2 cellular contexts compared by ENCODE assay signal in the genomic region with DNA sequence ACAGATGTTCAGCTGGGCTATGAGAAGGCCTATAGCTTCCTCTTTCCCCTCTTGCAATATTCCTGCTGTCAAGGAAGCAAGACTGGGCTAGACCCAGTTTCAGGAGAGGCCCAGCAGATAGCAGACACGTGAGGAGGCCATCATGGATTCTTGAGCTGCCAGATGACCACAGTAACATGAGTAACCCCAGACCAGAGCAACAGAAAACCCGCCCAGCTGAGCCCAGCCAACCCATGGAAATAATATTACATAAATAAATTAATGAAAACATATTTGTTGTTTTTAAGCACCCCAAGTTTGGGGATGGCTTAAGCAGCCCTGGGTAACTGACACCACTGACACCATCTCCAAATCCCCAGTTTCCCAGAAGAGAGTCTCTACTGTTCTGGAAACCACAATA.
A peak's percentile ranks its signal among the peaks of the same experiment; 100 is the strongest.
TF ChIP-seq lines count a peak whose summit lies in the region.

No MANE protein-coding gene starts in this region.

TF ChIP-seq in A549, 52 proteins besides CTCF, POLR2A, EP300 and RAD21 (continued from another document):
- TF ChIP-seq, protein P1, sequence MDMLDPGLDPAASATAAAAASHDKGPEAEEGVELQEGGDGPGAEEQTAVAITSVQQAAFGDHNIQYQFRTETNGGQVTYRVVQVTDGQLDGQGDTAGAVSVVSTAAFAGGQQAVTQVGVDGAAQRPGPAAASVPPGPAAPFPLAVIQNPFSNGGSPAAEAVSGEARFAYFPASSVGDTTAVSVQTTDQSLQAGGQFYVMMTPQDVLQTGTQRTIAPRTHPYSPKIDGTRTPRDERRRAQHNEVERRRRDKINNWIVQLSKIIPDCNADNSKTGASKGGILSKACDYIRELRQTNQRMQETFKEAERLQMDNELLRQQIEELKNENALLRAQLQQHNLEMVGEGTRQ (IDR thresholded peaks at IDR 0.05), result no peak
- TF ChIP-seq EHF (CRISPR knock-in tag; IDR thresholded peaks at IDR 0.05) (no peak), JUNB (IDR thresholded peaks at IDR 0.05) (no peak), CEBPB (IDR thresholded peaks at IDR 0.05) (no peak), RFX5 (IDR thresholded peaks at IDR 0.05) (no peak), CBX8 (IDR thresholded peaks at IDR 0.05) (no peak), ZSCAN20 (CRISPR knock-in tag; IDR thresholded peaks at IDR 0.05) (no peak), CBX2 (IDR thresholded peaks at IDR 0.05; ENCODE audit: borderline replicate concordance, low read depth) (no peak), RNF2 (IDR thresholded peaks at IDR 0.05; ENCODE audit: borderline replicate concordance, low read depth) (no peak), BHLHE40 (IDR thresholded peaks at IDR 0.05; ENCODE audit: low read depth, low read length) (no peak), TP53 (CRISPR knock-in tag; IDR thresholded peaks at IDR 0.05) (no peak)
- TF ChIP-seq, protein P2, sequence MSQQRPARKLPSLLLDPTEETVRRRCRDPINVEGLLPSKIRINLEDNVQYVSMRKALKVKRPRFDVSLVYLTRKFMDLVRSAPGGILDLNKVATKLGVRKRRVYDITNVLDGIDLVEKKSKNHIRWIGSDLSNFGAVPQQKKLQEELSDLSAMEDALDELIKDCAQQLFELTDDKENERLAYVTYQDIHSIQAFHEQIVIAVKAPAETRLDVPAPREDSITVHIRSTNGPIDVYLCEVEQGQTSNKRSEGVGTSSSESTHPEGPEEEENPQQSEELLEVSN (IDR thresholded peaks at IDR 0.05; ENCODE audit: borderline replicate concordance, low read depth), result no peak
- TF ChIP-seq, protein P3, sequence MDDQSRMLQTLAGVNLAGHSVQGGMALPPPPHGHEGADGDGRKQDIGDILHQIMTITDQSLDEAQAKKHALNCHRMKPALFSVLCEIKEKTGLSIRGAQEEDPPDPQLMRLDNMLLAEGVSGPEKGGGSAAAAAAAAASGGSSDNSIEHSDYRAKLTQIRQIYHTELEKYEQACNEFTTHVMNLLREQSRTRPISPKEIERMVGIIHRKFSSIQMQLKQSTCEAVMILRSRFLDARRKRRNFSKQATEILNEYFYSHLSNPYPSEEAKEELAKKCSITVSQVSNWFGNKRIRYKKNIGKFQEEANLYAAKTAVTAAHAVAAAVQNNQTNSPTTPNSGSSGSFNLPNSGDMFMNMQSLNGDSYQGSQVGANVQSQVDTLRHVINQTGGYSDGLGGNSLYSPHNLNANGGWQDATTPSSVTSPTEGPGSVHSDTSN (IDR thresholded peaks at IDR 0.05), result no peak
- TF ChIP-seq, protein P4, sequence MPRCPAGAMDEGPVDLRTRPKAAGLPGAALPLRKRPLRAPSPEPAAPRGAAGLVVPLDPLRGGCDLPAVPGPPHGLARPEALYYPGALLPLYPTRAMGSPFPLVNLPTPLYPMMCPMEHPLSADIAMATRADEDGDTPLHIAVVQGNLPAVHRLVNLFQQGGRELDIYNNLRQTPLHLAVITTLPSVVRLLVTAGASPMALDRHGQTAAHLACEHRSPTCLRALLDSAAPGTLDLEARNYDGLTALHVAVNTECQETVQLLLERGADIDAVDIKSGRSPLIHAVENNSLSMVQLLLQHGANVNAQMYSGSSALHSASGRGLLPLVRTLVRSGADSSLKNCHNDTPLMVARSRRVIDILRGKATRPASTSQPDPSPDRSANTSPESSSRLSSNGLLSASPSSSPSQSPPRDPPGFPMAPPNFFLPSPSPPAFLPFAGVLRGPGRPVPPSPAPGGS (IDR thresholded peaks at IDR 0.05), result no peak
TF ChIP-seq in A549: peak in this region for 0.

TF ChIP-seq in GM23338, 12 proteins besides CTCF, POLR2A, EP300 and RAD21:
- TF ChIP-seq, protein P5, sequence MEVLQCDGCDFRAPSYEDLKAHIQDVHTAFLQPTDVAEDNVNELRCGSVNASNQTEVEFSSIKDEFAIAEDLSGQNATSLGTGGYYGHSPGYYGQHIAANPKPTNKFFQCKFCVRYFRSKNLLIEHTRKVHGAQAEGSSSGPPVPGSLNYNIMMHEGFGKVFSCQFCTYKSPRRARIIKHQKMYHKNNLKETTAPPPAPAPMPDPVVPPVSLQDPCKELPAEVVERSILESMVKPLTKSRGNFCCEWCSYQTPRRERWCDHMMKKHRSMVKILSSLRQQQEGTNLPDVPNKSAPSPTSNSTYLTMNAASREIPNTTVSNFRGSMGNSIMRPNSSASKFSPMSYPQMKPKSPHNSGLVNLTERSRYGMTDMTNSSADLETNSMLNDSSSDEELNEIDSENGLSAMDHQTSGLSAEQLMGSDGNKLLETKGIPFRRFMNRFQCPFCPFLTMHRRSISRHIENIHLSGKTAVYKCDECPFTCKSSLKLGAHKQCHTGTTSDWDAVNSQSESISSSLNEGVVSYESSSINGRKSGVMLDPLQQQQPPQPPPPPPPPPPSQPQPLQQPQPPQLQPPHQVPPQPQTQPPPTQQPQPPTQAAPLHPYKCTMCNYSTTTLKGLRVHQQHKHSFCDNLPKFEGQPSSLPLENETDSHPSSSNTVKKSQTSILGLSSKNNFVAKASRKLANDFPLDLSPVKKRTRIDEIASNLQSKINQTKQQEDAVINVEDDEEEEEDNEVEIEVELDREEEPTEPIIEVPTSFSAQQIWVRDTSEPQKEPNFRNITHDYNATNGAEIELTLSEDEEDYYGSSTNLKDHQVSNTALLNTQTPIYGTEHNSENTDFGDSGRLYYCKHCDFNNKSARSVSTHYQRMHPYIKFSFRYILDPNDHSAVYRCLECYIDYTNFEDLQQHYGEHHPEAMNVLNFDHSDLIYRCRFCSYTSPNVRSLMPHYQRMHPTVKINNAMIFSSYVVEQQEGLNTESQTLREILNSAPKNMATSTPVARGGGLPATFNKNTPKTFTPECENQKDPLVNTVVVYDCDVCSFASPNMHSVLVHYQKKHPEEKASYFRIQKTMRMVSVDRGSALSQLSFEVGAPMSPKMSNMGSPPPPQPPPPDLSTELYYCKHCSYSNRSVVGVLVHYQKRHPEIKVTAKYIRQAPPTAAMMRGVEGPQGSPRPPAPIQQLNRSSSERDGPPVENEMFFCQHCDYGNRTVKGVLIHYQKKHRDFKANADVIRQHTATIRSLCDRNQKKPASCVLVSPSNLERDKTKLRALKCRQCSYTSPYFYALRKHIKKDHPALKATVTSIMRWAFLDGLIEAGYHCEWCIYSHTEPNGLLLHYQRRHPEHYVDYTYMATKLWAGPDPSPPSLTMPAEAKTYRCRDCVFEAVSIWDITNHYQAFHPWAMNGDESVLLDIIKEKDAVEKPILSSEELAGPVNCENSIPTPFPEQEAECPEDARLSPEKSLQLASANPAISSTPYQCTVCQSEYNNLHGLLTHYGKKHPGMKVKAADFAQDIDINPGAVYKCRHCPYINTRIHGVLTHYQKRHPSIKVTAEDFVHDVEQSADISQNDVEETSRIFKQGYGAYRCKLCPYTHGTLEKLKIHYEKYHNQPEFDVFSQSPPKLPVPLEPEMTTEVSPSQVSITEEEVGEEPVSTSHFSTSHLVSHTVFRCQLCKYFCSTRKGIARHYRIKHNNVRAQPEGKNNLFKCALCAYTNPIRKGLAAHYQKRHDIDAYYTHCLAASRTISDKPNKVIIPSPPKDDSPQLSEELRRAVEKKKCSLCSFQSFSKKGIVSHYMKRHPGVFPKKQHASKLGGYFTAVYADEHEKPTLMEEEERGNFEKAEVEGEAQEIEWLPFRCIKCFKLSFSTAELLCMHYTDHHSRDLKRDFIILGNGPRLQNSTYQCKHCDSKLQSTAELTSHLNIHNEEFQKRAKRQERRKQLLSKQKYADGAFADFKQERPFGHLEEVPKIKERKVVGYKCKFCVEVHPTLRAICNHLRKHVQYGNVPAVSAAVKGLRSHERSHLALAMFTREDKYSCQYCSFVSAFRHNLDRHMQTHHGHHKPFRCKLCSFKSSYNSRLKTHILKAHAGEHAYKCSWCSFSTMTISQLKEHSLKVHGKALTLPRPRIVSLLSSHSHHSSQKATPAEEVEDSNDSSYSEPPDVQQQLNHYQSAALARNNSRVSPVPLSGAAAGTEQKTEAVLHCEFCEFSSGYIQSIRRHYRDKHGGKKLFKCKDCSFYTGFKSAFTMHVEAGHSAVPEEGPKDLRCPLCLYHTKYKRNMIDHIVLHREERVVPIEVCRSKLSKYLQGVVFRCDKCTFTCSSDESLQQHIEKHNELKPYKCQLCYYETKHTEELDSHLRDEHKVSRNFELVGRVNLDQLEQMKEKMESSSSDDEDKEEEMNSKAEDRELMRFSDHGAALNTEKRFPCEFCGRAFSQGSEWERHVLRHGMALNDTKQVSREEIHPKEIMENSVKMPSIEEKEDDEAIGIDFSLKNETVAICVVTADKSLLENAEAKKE (CRISPR knock-in tag; IDR thresholded peaks at IDR 0.05), result no peak
- TF ChIP-seq, protein P6, sequence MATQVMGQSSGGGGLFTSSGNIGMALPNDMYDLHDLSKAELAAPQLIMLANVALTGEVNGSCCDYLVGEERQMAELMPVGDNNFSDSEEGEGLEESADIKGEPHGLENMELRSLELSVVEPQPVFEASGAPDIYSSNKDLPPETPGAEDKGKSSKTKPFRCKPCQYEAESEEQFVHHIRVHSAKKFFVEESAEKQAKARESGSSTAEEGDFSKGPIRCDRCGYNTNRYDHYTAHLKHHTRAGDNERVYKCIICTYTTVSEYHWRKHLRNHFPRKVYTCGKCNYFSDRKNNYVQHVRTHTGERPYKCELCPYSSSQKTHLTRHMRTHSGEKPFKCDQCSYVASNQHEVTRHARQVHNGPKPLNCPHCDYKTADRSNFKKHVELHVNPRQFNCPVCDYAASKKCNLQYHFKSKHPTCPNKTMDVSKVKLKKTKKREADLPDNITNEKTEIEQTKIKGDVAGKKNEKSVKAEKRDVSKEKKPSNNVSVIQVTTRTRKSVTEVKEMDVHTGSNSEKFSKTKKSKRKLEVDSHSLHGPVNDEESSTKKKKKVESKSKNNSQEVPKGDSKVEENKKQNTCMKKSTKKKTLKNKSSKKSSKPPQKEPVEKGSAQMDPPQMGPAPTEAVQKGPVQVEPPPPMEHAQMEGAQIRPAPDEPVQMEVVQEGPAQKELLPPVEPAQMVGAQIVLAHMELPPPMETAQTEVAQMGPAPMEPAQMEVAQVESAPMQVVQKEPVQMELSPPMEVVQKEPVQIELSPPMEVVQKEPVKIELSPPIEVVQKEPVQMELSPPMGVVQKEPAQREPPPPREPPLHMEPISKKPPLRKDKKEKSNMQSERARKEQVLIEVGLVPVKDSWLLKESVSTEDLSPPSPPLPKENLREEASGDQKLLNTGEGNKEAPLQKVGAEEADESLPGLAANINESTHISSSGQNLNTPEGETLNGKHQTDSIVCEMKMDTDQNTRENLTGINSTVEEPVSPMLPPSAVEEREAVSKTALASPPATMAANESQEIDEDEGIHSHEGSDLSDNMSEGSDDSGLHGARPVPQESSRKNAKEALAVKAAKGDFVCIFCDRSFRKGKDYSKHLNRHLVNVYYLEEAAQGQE (IDR thresholded peaks at IDR 0.05; ENCODE audit: unreplicated experiment), result no peak
- no peak for TF ChIP-seq JUNB (IDR thresholded peaks at IDR 0.05; ENCODE audit: unreplicated experiment)
- no peak for TF ChIP-seq NANOG (IDR thresholded peaks at IDR 0.05; ENCODE audit: borderline replicate concordance)
- TF ChIP-seq, protein P7, sequence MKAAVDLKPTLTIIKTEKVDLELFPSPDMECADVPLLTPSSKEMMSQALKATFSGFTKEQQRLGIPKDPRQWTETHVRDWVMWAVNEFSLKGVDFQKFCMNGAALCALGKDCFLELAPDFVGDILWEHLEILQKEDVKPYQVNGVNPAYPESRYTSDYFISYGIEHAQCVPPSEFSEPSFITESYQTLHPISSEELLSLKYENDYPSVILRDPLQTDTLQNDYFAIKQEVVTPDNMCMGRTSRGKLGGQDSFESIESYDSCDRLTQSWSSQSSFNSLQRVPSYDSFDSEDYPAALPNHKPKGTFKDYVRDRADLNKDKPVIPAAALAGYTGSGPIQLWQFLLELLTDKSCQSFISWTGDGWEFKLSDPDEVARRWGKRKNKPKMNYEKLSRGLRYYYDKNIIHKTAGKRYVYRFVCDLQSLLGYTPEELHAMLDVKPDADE (IDR thresholded peaks at IDR 0.05), result no peak
- TF ChIP-seq CREB1 (CRISPR knock-in tag; IDR thresholded peaks at IDR 0.05; ENCODE audit: low read depth), result no peak
- peak; percentile 91 for TF ChIP-seq ZNF331 (CRISPR knock-in tag; IDR thresholded peaks at IDR 0.05; ENCODE audit: low read depth)
